In genomic region chrX:53659039-53659438, GRCh38 we compare ENCODE assay signal across 16 cellular contexts. TPM values are rescaled to one million over a fixed set of nuclear protein-coding genes. Genes with fewer than 3 reads are reported as not detected.
A peak's percentile ranks its signal among the peaks of the same experiment; 100 is the strongest.
DNase-seq lines count a peak whose midpoint lies in the region; TF ChIP-seq lines count a peak whose summit lies in the region.
"Had no signal": no experiment of that assay in that cellular context is flagged by ENCODE, and none has a peak within 500 bp of the region (broad histone marks: within the 10 kb centered on the region; RNA-seq: fewer than 3 reads in every experiment).

No MANE protein-coding gene starts in this region.

- H3K27ac ChIP-seq in HEK293 (ENCODE audit: extremely low read depth, low read depth, low read length), result no peak overlapping the region
- no peak overlapping the region for H3K27ac ChIP-seq in liver (ENCODE audit: low read depth in 1 of 2, low read length in 2 of 2)

- H3K27me3 ChIP-seq in liver (ENCODE audit: control insufficient read depth in 4 of 4, insufficient read depth in 4 of 4, low read length in 3 of 4), result no peaks in the 10 kb centered on the region
- H3K27me3 ChIP-seq: BE2C had no signal

- peaks cover 17% of the 10 kb centered on the region for H3K36me3 Mint-ChIP-seq in activated naive CD4-positive, alpha-beta T cell treated with anti-CD3 and anti-CD28 coated beads, Interleukin-2, amount 50 U/mL, for 24 hours
- H3K36me3 Mint-ChIP-seq in activated naive CD8-positive, alpha-beta T cell treated with anti-CD3 and anti-CD28 coated beads for 36 hours, result peaks cover 27% of the 10 kb centered on the region

- CTCF ChIA-PET in HEK293 (lab: Yijun Ruan, JAX), result interaction anchor here (0.7 kb wide), 1 partner anchor 247 kb away, joined by 8 read pairs; no protein-coding TSS in a partner anchor

- no peak overlapping the region for H3K9ac ChIP-seq in liver (ENCODE audit: low read depth in 1 of 2, low read length in 2 of 2)

- H3K4me3 Mint-ChIP-seq in activated naive CD4-positive, alpha-beta T cell treated with anti-CD3 and anti-CD28 coated beads, Interleukin-2, amount 50 U/mL, for 24 hours, result peak overlapping the region; percentile 23
- H3K4me3 Mint-ChIP-seq in activated naive CD8-positive, alpha-beta T cell treated with anti-CD3 and anti-CD28 coated beads for 36 hours, result no peak overlapping the region

- H3K36me3 ChIP-seq in HEK293 (ENCODE audit: control insufficient read depth in 2 of 2, insufficient read depth in 1 of 2, low read length in 2 of 2), result peaks cover 23 to 50% of the 10 kb centered on the region in 2 experiments
- peaks cover 0 to 5% (median 1%) of the 10 kb centered on the region in 4 donors for H3K36me3 ChIP-seq in liver (ENCODE audit: control insufficient read depth in 4 of 4, insufficient read depth in 3 of 4, low read depth in 1 of 4, low read length in 3 of 4)

- DNase-seq in activated naive CD4-positive, alpha-beta T cell treated with anti-CD3 and anti-CD28 coated beads, Interleukin-2, amount 50 U/mL, for 16 hours, result no peak
- DNase-seq in activated naive CD8-positive, alpha-beta T cell treated with anti-CD3 and anti-CD28 coated beads for 36 hours, result no peak
- DNase-seq in GM10266 (ENCODE audit: extremely low spot score) (no peak), DMS79 (lab: John Stamatoyannopoulos, UW) (no peak)
- DNase-seq: BE2C, NCI-H1105, NCI-H146, NCI-H2029 treated with DMSO at 0.1 percent for 48 hours, NCI-H2171, NCI-H345, NCI-H524, NCI-H82 had no signal

- POLR2A ChIA-PET in HEK293 (lab: Yijun Ruan, JAX), result interaction anchor here (1.3 kb wide), 1 partner anchor 27 kb away, joined by 3 read pairs; the partner anchor contains the start of gene HUWE1

- no peaks in the 10 kb centered on the region for H3K9me3 ChIP-seq in HEK293 (ENCODE audit: control insufficient read depth, insufficient read depth, low read depth, low read length)
- no peaks in the 10 kb centered on the region for H3K9me3 ChIP-seq in liver (ENCODE audit: control insufficient read depth in 4 of 4, low read length in 3 of 4)
- H3K9me3 ChIP-seq: BE2C had no signal

- H3K9me3 Mint-ChIP-seq in activated naive CD4-positive, alpha-beta T cell treated with anti-CD3 and anti-CD28 coated beads, Interleukin-2, amount 50 U/mL, for 24 hours, result no peaks in the 10 kb centered on the region
- H3K9me3 Mint-ChIP-seq in activated naive CD8-positive, alpha-beta T cell treated with anti-CD3 and anti-CD28 coated beads for 36 hours, result no peaks in the 10 kb centered on the region

- no peak for TF ChIP-seq CTCF in HEK293 (tag by site-specific recombination; IDR thresholded peaks at IDR 0.05)
- TF ChIP-seq CTCF in liver (IDR thresholded peaks at IDR 0.05; ENCODE audit: low read depth, low read length, missing input control), result no peak
- no peak for TF ChIP-seq CTCF in GM10266 (IDR thresholded peaks at IDR 0.05; ENCODE audit: control insufficient read depth, insufficient read depth, low read depth, missing control alignments)

- WGBS in liver, result 96% methylated on average over 1 of the region's 1 CpG

- no peak for TF ChIP-seq RAD21 in liver (IDR thresholded peaks at IDR 0.05)

- H3K4me1 ChIP-seq in HEK293 (ENCODE audit: control insufficient read depth, insufficient read depth, low read length) (no peaks in the 10 kb centered on the region), liver (ENCODE audit: control insufficient read depth in 4 of 4, insufficient read depth in 4 of 4, low read length in 3 of 4) (peaks cover 0 to 6% (median 3%) of the 10 kb centered on the region in 4 donors)
- H3K4me1 ChIP-seq: BE2C had no signal

- H3K4me3 ChIP-seq in HEK293 (ENCODE audit: low read depth, low read length), result no peak overlapping the region
- H3K4me3 ChIP-seq in liver (ENCODE audit: low read depth in 1 of 3, low read length in 3 of 3), result no peak overlapping the region

- H3K4me1 Mint-ChIP-seq in activated naive CD4-positive, alpha-beta T cell treated with anti-CD3 and anti-CD28 coated beads, Interleukin-2, amount 50 U/mL, for 24 hours, result peaks cover 57% of the 10 kb centered on the region
- H3K4me1 Mint-ChIP-seq in activated naive CD8-positive, alpha-beta T cell treated with anti-CD3 and anti-CD28 coated beads for 36 hours, result peaks cover 45% of the 10 kb centered on the region

- H3K27ac Mint-ChIP-seq in activated naive CD4-positive, alpha-beta T cell treated with anti-CD3 and anti-CD28 coated beads, Interleukin-2, amount 50 U/mL, for 24 hours, result peak overlapping the region; percentile 63
- H3K27ac Mint-ChIP-seq in activated naive CD8-positive, alpha-beta T cell treated with anti-CD3 and anti-CD28 coated beads for 36 hours, result peak overlapping the region; percentile 20
- H3K27ac Mint-ChIP-seq: IgD-negative memory B cell had no signal

- H3K27me3 Mint-ChIP-seq in activated naive CD4-positive, alpha-beta T cell treated with anti-CD3 and anti-CD28 coated beads, Interleukin-2, amount 50 U/mL, for 24 hours, result no peaks in the 10 kb centered on the region
- no peaks in the 10 kb centered on the region for H3K27me3 Mint-ChIP-seq in activated naive CD8-positive, alpha-beta T cell treated with anti-CD3 and anti-CD28 coated beads for 36 hours
- H3K27me3 Mint-ChIP-seq: IgD-negative memory B cell had no signal

TF ChIP-seq in HEK293, 187 proteins besides CTCF, POLR2A, EP300 and RAD21:
- no peak for TF ChIP-seq ZNF19 (tag by site-specific recombination; IDR thresholded peaks at IDR 0.05; ENCODE audit: low read depth)
- TF ChIP-seq SP3 (tag by site-specific recombination; IDR thresholded peaks at IDR 0.05), result no peak
- peak; percentile 40; the same call in 1 of the 2 replicates for TF ChIP-seq ZNF146 (tag by site-specific recombination; IDR thresholded peaks at IDR 0.05)
- TF ChIP-seq ZNF48 (tag by site-specific recombination; IDR thresholded peaks at IDR 0.05), result no peak

TF ChIP-seq in liver, 16 proteins besides CTCF, POLR2A, EP300 and RAD21:
- TF ChIP-seq FOXA2 (IDR thresholded peaks at IDR 0.05), result peak; percentile 13
- no peak for TF ChIP-seq RXRA (IDR thresholded peaks at IDR 0.05)
- no peak for TF ChIP-seq JUND (IDR thresholded peaks at IDR 0.05)
- TF ChIP-seq GABPA (IDR thresholded peaks at IDR 0.05 in 1 of 2, conservative IDR thresholded peaks at IDR 0.05 in 1 of 2), result no peak

RNA-seq across cellular contexts. Expression of gene HUWE1, which starts 27.5 kb away (rescaled TPM):
- 100 to 1,000 TPM; 261 to 273 TPM for total RNA-seq in activated naive CD8-positive, alpha-beta T cell treated with anti-CD3 and anti-CD28 coated beads for 36 hours
- total RNA-seq in liver, result 10 to 100 TPM; 50.8 to 75.8 TPM
- 10 to 100 TPM; 20.2 to 24.6 TPM for polyA plus RNA-seq in liver
